In genomic region chr12:103820881-103821489, GRCh38 we compare ENCODE assay signal across 2 cellular contexts.
A peak's percentile ranks its signal among the peaks of the same experiment; 100 is the strongest.
TF ChIP-seq lines count a peak whose summit lies in the region.

No MANE protein-coding gene starts in this region.

TF ChIP-seq in GM12891, 5 proteins besides CTCF, POLR2A, EP300 and RAD21:
- no peak for TF ChIP-seq SPI1 (IDR thresholded peaks at IDR 0.05; ENCODE audit: low read depth, low read length)
- no peak for TF ChIP-seq POLR2AphosphoS5 (IDR thresholded peaks at IDR 0.05; ENCODE audit: low read depth, low read length)
- no peak for TF ChIP-seq POU2F2 (IDR thresholded peaks at IDR 0.05; ENCODE audit: low read depth, low read length)
- TF ChIP-seq PAX5 (IDR thresholded peaks at IDR 0.05; ENCODE audit: insufficient read depth, low read length, severe bottlenecking): no peak
- no peak for TF ChIP-seq TAF1 (IDR thresholded peaks at IDR 0.05; ENCODE audit: low read depth, low read length)

TF ChIP-seq in K562, 482 proteins besides CTCF, POLR2A, EP300 and RAD21:
- TF ChIP-seq, protein P1, sequence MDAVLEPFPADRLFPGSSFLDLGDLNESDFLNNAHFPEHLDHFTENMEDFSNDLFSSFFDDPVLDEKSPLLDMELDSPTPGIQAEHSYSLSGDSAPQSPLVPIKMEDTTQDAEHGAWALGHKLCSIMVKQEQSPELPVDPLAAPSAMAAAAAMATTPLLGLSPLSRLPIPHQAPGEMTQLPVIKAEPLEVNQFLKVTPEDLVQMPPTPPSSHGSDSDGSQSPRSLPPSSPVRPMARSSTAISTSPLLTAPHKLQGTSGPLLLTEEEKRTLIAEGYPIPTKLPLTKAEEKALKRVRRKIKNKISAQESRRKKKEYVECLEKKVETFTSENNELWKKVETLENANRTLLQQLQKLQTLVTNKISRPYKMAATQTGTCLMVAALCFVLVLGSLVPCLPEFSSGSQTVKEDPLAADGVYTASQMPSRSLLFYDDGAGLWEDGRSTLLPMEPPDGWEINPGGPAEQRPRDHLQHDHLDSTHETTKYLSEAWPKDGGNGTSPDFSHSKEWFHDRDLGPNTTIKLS (IDR thresholded peaks at IDR 0.05; ENCODE audit: borderline replicate concordance, low read depth): no peak
- TF ChIP-seq ZNF12 (CRISPR knock-in tag; IDR thresholded peaks at IDR 0.05): peak; percentile 100
- TF ChIP-seq ZNF175 (CRISPR knock-in tag; IDR thresholded peaks at IDR 0.05; ENCODE audit: low read depth): no peak
